ENCODE assay signal across 8 cellular contexts in genomic region chr6:36130672-36131516, GRCh38. TPM values are rescaled to one million over a fixed set of nuclear protein-coding genes. Genes with fewer than 3 reads are reported as not detected.
DNase-seq lines count a peak whose midpoint lies in the region; ATAC-seq and TF ChIP-seq lines count a peak whose summit lies in the region.

No MANE protein-coding gene starts in this region.

- ATAC-seq in HG03280 (IDR thresholded peaks at IDR 0.05; ENCODE audit: unreplicated experiment) (peak; percentile 17), HG03442 (IDR thresholded peaks at IDR 0.05; ENCODE audit: unreplicated experiment) (no peak)
- peak; percentile 64 for ATAC-seq in stimulated activated naive B cell treated with anti-CD40 and anti-IgM and Interleukin-4, amounts not matched to agents 10 μg/mL and 1 μg/mL and 100 μg/mL, for 72 hours (replicated peaks)

- H3K4me3 ChIP-seq in GM12864 (ENCODE audit: low read depth, low read length) (peak overlapping the region; percentile 43), choroid plexus epithelial cell (ENCODE audit: low read depth, low read length) (peak overlapping the region; percentile 47), mesenchymal stem cell (ENCODE audit: insufficient read depth in 1 of 2, low read depth in 1 of 2, low read length in 2 of 2) (peak overlapping the region; percentile 64 to 85)

- peak overlapping the region; percentile 91 for H3K9ac ChIP-seq in mesenchymal stem cell (ENCODE audit: low read length)

- peak overlapping the region; percentile 100 for H4K8ac ChIP-seq in mesenchymal stem cell (ENCODE audit: low read length)

- H3K79me1 ChIP-seq in mesenchymal stem cell (replicated peaks; ENCODE audit: low read length, poor library complexity, severe bottlenecking): no peaks in the 10 kb centered on the region

- peak overlapping the region; percentile 94 for H3K27ac Mint-ChIP-seq in stimulated activated naive B cell treated with anti-CD40 and anti-IgM and Interleukin-4, amounts not matched to agents 10 μg/mL and 1 μg/mL and 100 μg/mL, for 72 hours

- no peaks in the 10 kb centered on the region for H3K9me3 ChIP-seq in mesenchymal stem cell (ENCODE audit: control insufficient read depth, low read length)

- H3K27ac ChIP-seq in VCaP (peak overlapping the region; percentile 96), mesenchymal stem cell (ENCODE audit: low read length, poor library complexity, severe bottlenecking) (no peak overlapping the region)

- H3K4me3 Mint-ChIP-seq in stimulated activated naive B cell treated with anti-CD40 and anti-IgM and Interleukin-4, amounts not matched to agents 10 μg/mL and 1 μg/mL and 100 μg/mL, for 72 hours: peak overlapping the region; percentile 86 to 88

- peaks cover 32% of the 10 kb centered on the region for H3K4me1 ChIP-seq in mesenchymal stem cell (ENCODE audit: control insufficient read depth, insufficient read depth, low read depth, low read length)

- H2AFZ ChIP-seq in mesenchymal stem cell (ENCODE audit: low read depth, low read length): no peak overlapping the region

- H4K91ac ChIP-seq in mesenchymal stem cell (ENCODE audit: low read length): peak overlapping the region; percentile 100

- H3K36me3 ChIP-seq in mesenchymal stem cell (ENCODE audit: control insufficient read depth in 1 of 2, insufficient read depth in 2 of 2, low read depth in 1 of 2, low read length in 2 of 2): peaks cover 6 to 27% of the 10 kb centered on the region in 2 experiments

- H3K18ac ChIP-seq in mesenchymal stem cell (ENCODE audit: low read depth in 1 of 2, low read length in 2 of 2): peak overlapping the region; percentile 100

- H2AK5ac ChIP-seq in mesenchymal stem cell (ENCODE audit: low read length, severe bottlenecking): no peak overlapping the region

- H3K14ac ChIP-seq in mesenchymal stem cell (ENCODE audit: low read length in 2 of 2): peak overlapping the region; percentile 81 to 100

- peak overlapping the region; percentile 98 for H2BK15ac ChIP-seq in mesenchymal stem cell (ENCODE audit: low read depth, poor library complexity, severe bottlenecking)

- H2BK12ac ChIP-seq in mesenchymal stem cell (ENCODE audit: low read length in 2 of 2): peak overlapping the region; percentile 99

- no peak overlapping the region for H2BK5ac ChIP-seq in mesenchymal stem cell (ENCODE audit: low read depth, low read length, poor library complexity, severe bottlenecking)

- TF ChIP-seq CTCF in GM12864 (IDR thresholded peaks at IDR 0.05; ENCODE audit: low read depth, low read length, missing control alignments) (no peak), VCaP (conservative IDR thresholded peaks at IDR 0.05) (peak; percentile 46), choroid plexus epithelial cell (conservative IDR thresholded peaks at IDR 0.05; ENCODE audit: low read depth, low read length) (no peak)

- no peaks in the 10 kb centered on the region for H3K27me3 Mint-ChIP-seq in stimulated activated naive B cell treated with anti-CD40 and anti-IgM and Interleukin-4, amounts not matched to agents 10 μg/mL and 1 μg/mL and 100 μg/mL, for 72 hours

- H3K4ac ChIP-seq in mesenchymal stem cell (ENCODE audit: low read depth in 1 of 2, low read length in 2 of 2): peak overlapping the region; percentile 99 to 100

- DNase-seq in GM12864 (ENCODE audit: low read depth): no peak
- DNase-seq in choroid plexus epithelial cell (ENCODE audit: low read depth): peak; percentile 19
- no peak for DNase-seq in mesenchymal stem cell
- peak; percentile 59 for DNase-seq in stimulated activated naive B cell treated with anti-CD40 and anti-IgM and Interleukin-4, amounts not matched to agents 10 μg/mL and 1 μg/mL and 100 μg/mL, for 72 hours
- no peak for DNase-seq in NCI-H82 treated with DMSO at 0.1 percent for 48 hours (lab: John Stamatoyannopoulos, UW; ENCODE audit: unreplicated experiment)

- no peaks in the 10 kb centered on the region for H3K9me3 Mint-ChIP-seq in stimulated activated naive B cell treated with anti-CD40 and anti-IgM and Interleukin-4, amounts not matched to agents 10 μg/mL and 1 μg/mL and 100 μg/mL, for 72 hours

- peak overlapping the region; percentile 99 for H2BK120ac ChIP-seq in mesenchymal stem cell (ENCODE audit: low read depth, low read length)

- H3K23ac ChIP-seq in mesenchymal stem cell (ENCODE audit: low read length in 2 of 2): peak overlapping the region in 1 of 2 experiments; percentile 98

- H3K27me3 ChIP-seq in mesenchymal stem cell (ENCODE audit: control insufficient read depth in 1 of 2, insufficient read depth in 1 of 2, low read length in 2 of 2): no peaks in the 10 kb centered on the region

- peaks cover 22 to 32% of the 10 kb centered on the region in 2 donors for H3K36me3 Mint-ChIP-seq in stimulated activated naive B cell treated with anti-CD40 and anti-IgM and Interleukin-4, amounts not matched to agents 10 μg/mL and 1 μg/mL and 100 μg/mL, for 72 hours

- peaks cover 45 to 55% of the 10 kb centered on the region in 2 donors for H3K4me1 Mint-ChIP-seq in stimulated activated naive B cell treated with anti-CD40 and anti-IgM and Interleukin-4, amounts not matched to agents 10 μg/mL and 1 μg/mL and 100 μg/mL, for 72 hours

- 20% methylated on average over 46 of the region's 51 CpGs for WGBS in mesenchymal stem cell

- peak overlapping the region; percentile 83 for H3K4me2 ChIP-seq in mesenchymal stem cell (ENCODE audit: low read length, poor library complexity, severe bottlenecking)

RNA-seq across cellular contexts. Expression of gene MAPK13, which starts 0.6 kb away (rescaled TPM):
- polyA plus RNA-seq in mesenchymal stem cell (2013, experiment 1 of 2): 29.8 TPM
- 28.9 TPM for polyA plus RNA-seq in mesenchymal stem cell (2013, experiment 2 of 2)

Comparison
In these comparisons a context has a peak if more than half of its experiments do, and no peak if none do; other contexts are left out.
1. DNase-seq: peak in choroid plexus epithelial cell (single experiment) and stimulated activated naive B cell treated with anti-CD40 and anti-IgM and Interleukin-4, amounts not matched to agents 10 μg/mL and 1 μg/mL and 100 μg/mL, for 72 hours (single experiment); none in GM12864 (single experiment), mesenchymal stem cell (single experiment) and NCI-H82 treated with DMSO at 0.1 percent for 48 hours (single experiment).
2. Peak in every context shown above with its lines, with median percentiles within 50 percentile points of each other: H3K4me3 ChIP-seq.